ENCODE assay signal across 18 cellular contexts in the genomic region with DNA sequence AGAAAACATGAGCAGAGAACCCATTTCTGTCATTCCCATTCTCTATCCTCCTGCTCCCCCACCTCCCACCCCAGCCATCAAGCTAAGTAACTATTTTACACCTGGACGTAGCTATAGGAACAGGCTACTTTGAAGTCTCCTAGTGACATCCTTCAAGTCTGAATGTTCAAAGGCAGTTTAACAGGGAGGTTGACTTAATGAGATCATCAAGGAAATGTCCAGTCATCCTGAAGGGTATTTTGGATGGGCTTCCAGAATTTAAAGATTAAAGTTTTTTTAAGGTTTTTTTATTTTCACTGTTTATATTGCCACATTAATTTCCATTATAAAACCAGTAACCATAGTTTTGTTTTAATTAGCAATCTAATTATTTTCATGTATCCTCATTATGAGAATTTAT. TPM values are rescaled to one million over a fixed set of nuclear protein-coding genes. Genes with fewer than 3 reads are reported as not detected.
DNase-seq lines count a peak whose midpoint lies in the region; TF ChIP-seq lines count a peak whose summit lies in the region.
"Had no signal": no experiment of that assay in that cellular context is flagged by ENCODE, and none has a peak within 500 bp of the region (broad histone marks: within the 10 kb centered on the region; RNA-seq: fewer than 3 reads in every experiment).

No MANE protein-coding gene starts in this region.

- no peak overlapping the region for H3K4me2 ChIP-seq in GM23248 (ENCODE audit: unreplicated experiment)
- H3K4me2 ChIP-seq in trophoblast cell (ENCODE audit: low read length): no peak overlapping the region
- H3K4me2 ChIP-seq: KMS-11 had no signal

- no peak overlapping the region for H2BK12ac ChIP-seq in trophoblast cell (ENCODE audit: low read length)

- peaks cover 17% of the 10 kb centered on the region for H3K36me3 ChIP-seq in GM23248 (ENCODE audit: low read depth)
- peaks cover 3 to 9% of the 10 kb centered on the region in 2 experiments for H3K36me3 ChIP-seq in trophoblast cell (ENCODE audit: control insufficient read depth in 1 of 2, insufficient read depth in 2 of 2, low read length in 2 of 2)

- no peaks in the 10 kb centered on the region for H3F3A ChIP-seq in GM23248 (ENCODE audit: insufficient read depth)

- H2BK120ac ChIP-seq in trophoblast cell (ENCODE audit: insufficient read depth, low read length, poor library complexity): no peak overlapping the region

- H3K27ac ChIP-seq in GM23248 (no peak overlapping the region), trophoblast cell (ENCODE audit: low read depth, low read length) (no peak overlapping the region)
- H3K27ac ChIP-seq: KMS-11 had no signal

- H4K91ac ChIP-seq in trophoblast cell (ENCODE audit: low read depth, low read length): no peak overlapping the region

- no peak overlapping the region for H3K4me3 ChIP-seq in GM23248
- no peak overlapping the region for H3K4me3 ChIP-seq in astrocyte of the cerebellum (ENCODE audit: low read depth, low read length)
- H3K4me3 ChIP-seq in fibroblast of mammary gland (ENCODE audit: control insufficient read depth, low read depth, low read length): no peak overlapping the region
- no peak overlapping the region for H3K4me3 ChIP-seq in trophoblast cell (ENCODE audit: low read depth, low read length)

- no peak overlapping the region for H2BK5ac ChIP-seq in trophoblast cell (ENCODE audit: low read depth, low read length, poor library complexity)

- H3K18ac ChIP-seq in trophoblast cell (ENCODE audit: low read length): no peak overlapping the region

- no peak overlapping the region for H4K12ac ChIP-seq in trophoblast cell (ENCODE audit: low read depth, low read length)

- no peak overlapping the region for H3K23ac ChIP-seq in trophoblast cell (ENCODE audit: low read length)

- no peaks in the 10 kb centered on the region for H3K79me1 ChIP-seq in trophoblast cell (ENCODE audit: low read length)

- no peak overlapping the region for H3K4ac ChIP-seq in trophoblast cell (ENCODE audit: low read depth, low read length)

- H3K9ac ChIP-seq in GM23248 (no peak overlapping the region), trophoblast cell (ENCODE audit: low read length) (no peak overlapping the region)
- H3K9ac ChIP-seq: KMS-11 had no signal

- no peaks in the 10 kb centered on the region for H3K27me3 ChIP-seq in GM23248 (replicated peaks; ENCODE audit: insufficient read depth)
- H3K27me3 ChIP-seq in trophoblast cell (ENCODE audit: insufficient read depth, low read length): no peaks in the 10 kb centered on the region

- peaks cover 10% of the 10 kb centered on the region for H3K4me1 ChIP-seq in GM23248 (ENCODE audit: insufficient read depth)
- H3K4me1 ChIP-seq in trophoblast cell (ENCODE audit: control insufficient read depth in 1 of 2, insufficient read depth in 2 of 2, low read length in 2 of 2): no peaks in the 10 kb centered on the region
- H3K4me1 ChIP-seq: Caco-2 had no signal

- in situ Hi-C loops in GM23248 (cut with MboI) (no loop called here), astrocyte of the cerebellum (cut with HindIII; ENCODE audit: low sequenced_read_pairs) (no loop called here)

- no peak overlapping the region for H2AK5ac ChIP-seq in trophoblast cell (ENCODE audit: low read length)

- no peaks in the 10 kb centered on the region for H3K9me2 ChIP-seq in GM23248 (ENCODE audit: insufficient read depth)

- TF ChIP-seq CTCF in astrocyte of the cerebellum (IDR thresholded peaks at IDR 0.05; ENCODE audit: low read depth, low read length, missing control alignments): no peak
- no peak for TF ChIP-seq CTCF in fibroblast of mammary gland (conservative IDR thresholded peaks at IDR 0.05; ENCODE audit: control insufficient read depth, insufficient read depth, low read depth, low read length)

- H3K79me2 ChIP-seq in GM23248 (ENCODE audit: insufficient read depth) (no peaks in the 10 kb centered on the region), trophoblast cell (ENCODE audit: control insufficient read depth, insufficient read depth, low read length, poor library complexity) (no peaks in the 10 kb centered on the region)

- H4K8ac ChIP-seq in trophoblast cell (ENCODE audit: low read depth, low read length): no peak overlapping the region

- H2AFZ ChIP-seq in GM23248 (no peak overlapping the region), trophoblast cell (ENCODE audit: insufficient read depth, low read length, poor library complexity) (no peak overlapping the region)

- 86 to 92% methylated on average over 1 of the region's 1 CpG for WGBS in GM23248 (ENCODE audit: low coverage in 1 of 2, low lambda C conversion rate in 2 of 2, missing lambda C conversion rate in 2 of 2), 2 experiments
- no CpG with 5 or more reads among the region's 1 CpG for WGBS in trophoblast cell (ENCODE audit: extremely low coverage, insufficient coverage, insufficient read length)

- no peaks in the 10 kb centered on the region for H4K20me1 ChIP-seq in GM23248 (ENCODE audit: insufficient read depth)

- peak; percentile 32 for DNase-seq in GM23248
- DNase-seq in astrocyte of the cerebellum (ENCODE audit: low read depth): peak; percentile 5
- DNase-seq in fibroblast of mammary gland (ENCODE audit: low read depth): peak; percentile 26
- peak; percentile 6 for DNase-seq in non-pigmented ciliary epithelial cell (ENCODE audit: low read depth)
- DNase-seq in T1000 (lab: John Stamatoyannopoulos, UW): no peak
- DNase-seq in trophoblast cell: no peak
- DNase-seq in stimulated activated CD4-positive, alpha-beta T cell treated with anti-CD3 and anti-CD28 coated beads, Interleukin-4, amount 100 ng/mL, for 1 hour: no peak
- no peak for DNase-seq in activated CD4-positive, alpha-beta T cell treated with anti-CD3 and anti-CD28 coated beads for 4 hours
- DNase-seq: Caco-2; CD4-positive, CD25-positive, alpha-beta regulatory T cell; HCEC 1CT; NCI-H1048; NCI-H146; NCI-H2107; NCI-H226; NCI-H526; SIG-M5 had no signal

- H3K9me3 ChIP-seq in GM23248 (ENCODE audit: low read depth) (no peaks in the 10 kb centered on the region), trophoblast cell (ENCODE audit: insufficient read depth, low read depth, low read length) (no peaks in the 10 kb centered on the region)
- H3K9me3 ChIP-seq: Caco-2 had no signal

- H3K14ac ChIP-seq in trophoblast cell (ENCODE audit: low read length): no peak overlapping the region

RNA-seq across cellular contexts. Expression of a gene that starts 41.1 kb away (rescaled TPM):
- 21.8 and 40.5 TPM in 2 replicates for total RNA-seq in GM23248 (2014; rRNA removed; shearing (Covaris generic))
- polyA plus RNA-seq in GM23248 (2016; fragmentation: Nextera tagmentation; extraction: Ambion mirVana): 44.4 and 54.1 TPM in 2 replicates
- polyA plus RNA-seq in trophoblast cell (2013): 33.5 and 36.4 TPM in 2 replicates

Comparison
In these comparisons a context has a peak if more than half of its experiments do, and no peak if none do; other contexts are left out.
1. DNase-seq: peak in GM23248 (single experiment), astrocyte of the cerebellum (single experiment), fibroblast of mammary gland (single experiment) and non-pigmented ciliary epithelial cell (single experiment); none in T1000 (single experiment), trophoblast cell (0 of 2), stimulated activated CD4-positive, alpha-beta T cell treated with anti-CD3 and anti-CD28 coated beads, Interleukin-4, amount 100 ng/mL, for 1 hour (single experiment) and activated CD4-positive, alpha-beta T cell treated with anti-CD3 and anti-CD28 coated beads for 4 hours (0 of 2).